18 cellular contexts compared by ENCODE assay signal in the genomic region with DNA sequence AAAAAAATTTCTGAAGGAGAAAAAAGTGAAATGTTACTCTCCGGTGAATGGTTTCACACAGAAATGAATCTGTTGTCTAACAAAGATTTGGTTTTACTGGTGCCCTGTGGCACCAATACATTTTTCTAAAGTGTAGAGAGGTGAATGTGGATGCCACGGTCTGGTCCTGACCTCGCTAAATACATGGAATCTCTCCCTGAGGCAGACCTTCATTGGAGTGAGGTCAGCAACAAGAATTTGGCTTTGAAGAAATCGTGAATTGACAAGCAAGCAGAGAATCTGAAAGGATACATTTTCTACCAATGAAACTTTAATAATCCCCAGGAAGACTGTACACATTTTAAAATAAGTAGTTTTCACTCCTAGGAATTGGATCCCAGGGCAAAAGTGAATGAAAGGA.
DNase-seq lines count a peak whose midpoint lies in the region; ATAC-seq and TF ChIP-seq lines count a peak whose summit lies in the region.
"Had no signal": no experiment of that assay in that cellular context is flagged by ENCODE, and none has a peak within 500 bp of the region (broad histone marks: within the 10 kb centered on the region; RNA-seq: fewer than 3 reads in every experiment).

No MANE protein-coding gene starts in this region.

- H3K27me3 Mint-ChIP-seq in neural crest cell (ENCODE audit: low read depth), result no peaks in the 10 kb centered on the region

- WGBS in transverse colon (ENCODE audit: low coverage in 1 of 2), 2 donors, result 65 to 75% methylated on average over 4 of the region's 4 CpGs

- H3K27ac Mint-ChIP-seq in neural crest cell (ENCODE audit: unreplicated experiment), result no peak overlapping the region
- H3K27ac Mint-ChIP-seq: CD14-positive monocyte had no signal

- H3K9me3 Mint-ChIP-seq in neural crest cell, result peaks cover 2% of the 10 kb centered on the region

- no peak for TF ChIP-seq EP300 in transverse colon (IDR thresholded peaks at IDR 0.05; ENCODE audit: low read depth)

- H3K36me3 Mint-ChIP-seq in neural crest cell (ENCODE audit: low read depth), result no peaks in the 10 kb centered on the region
- H3K36me3 Mint-ChIP-seq: CD14-positive monocyte had no signal

- peaks cover 0 to 11% (median 0%) of the 10 kb centered on the region in 4 donors for H3K4me1 ChIP-seq in transverse colon

- H3K9me3 ChIP-seq in SK-N-MC (ENCODE audit: low read depth, low read length), result no peaks in the 10 kb centered on the region; the same call in 1 of the 2 replicates
- H3K9me3 ChIP-seq in transverse colon, result no peaks in the 10 kb centered on the region

- H3K36me3 ChIP-seq in SK-N-MC (ENCODE audit: insufficient read depth, low read length) (no peaks in the 10 kb centered on the region), transverse colon (no peaks in the 10 kb centered on the region)

- no peak for DNase-seq in SK-N-MC (ENCODE audit: low read depth, low spot score)
- DNase-seq in fibroblast of peridontal ligament (ENCODE audit: extremely low read depth), result peak; percentile 29
- DNase-seq in neural crest cell (ENCODE audit: low read depth, low spot score), result no peak
- no peak for DNase-seq in transverse colon
- DNase-seq in COLO668 (lab: John Stamatoyannopoulos, UW; ENCODE audit: unreplicated experiment), result no peak
- no peak for DNase-seq in kidney tubule cell (ENCODE audit: low spot score)
- DNase-seq: ACHN, AML-193, COR-L47, HCEC 1CT, NCI-H1105 treated with DMSO at 0.1 percent for 48 hours, NCI-H187, NCI-H446, NCI-H69, SHP77 had no signal

- intact Hi-C loops in transverse colon (cut with DNase I; ENCODE audit: low total_unique reads), result no loop called here

- TF ChIP-seq POLR2A in transverse colon (IDR thresholded peaks at IDR 0.05), result no peak

- peaks cover 32% of the 10 kb centered on the region for H3K4me1 Mint-ChIP-seq in neural crest cell
- H3K4me1 Mint-ChIP-seq: CD14-positive monocyte had no signal

- TF ChIP-seq CTCF in neural crest cell (conservative IDR thresholded peaks at IDR 0.05) (no peak), transverse colon (IDR thresholded peaks at IDR 0.05) (no peak)

- H3K27ac ChIP-seq in SK-N-MC (peak overlapping the region; percentile 35; the same call in 1 of the 2 replicates), transverse colon (peak overlapping the region; percentile 45 to 69 (median 50))
- H3K27ac ChIP-seq: HL-60 had no signal

- H3K4me3 ChIP-seq in SK-N-MC (no peak overlapping the region), transverse colon (no peak overlapping the region)

- no peak for ATAC-seq in HG03378 (IDR thresholded peaks at IDR 0.05; ENCODE audit: unreplicated experiment)

- H3K27me3 ChIP-seq in transverse colon, result no peaks in the 10 kb centered on the region

- in situ Hi-C loops in transverse colon (cut with MboI; ENCODE audit: low pct_ligation_motif_present in 1 of 4, low pct_unique_long_range_greater_than_20kb in 1 of 4, low sequenced_read_pairs in 3 of 4), result no loop called here

- H3K4me3 Mint-ChIP-seq in neural crest cell, result peak overlapping the region; percentile 20
- H3K4me3 Mint-ChIP-seq: CD14-positive monocyte had no signal

- no peak overlapping the region for H3K9ac ChIP-seq in SK-N-MC (ENCODE audit: insufficient read length)
